22 cellular contexts compared by ENCODE assay signal in genomic region chr12:91633734-91634357, GRCh38.
DNase-seq lines count a peak whose midpoint lies in the region; ATAC-seq, FAIRE-seq and TF ChIP-seq lines count a peak whose summit lies in the region.
"Had no signal": no experiment of that assay in that cellular context is flagged by ENCODE, and none has a peak within 500 bp of the region (broad histone marks: within the 10 kb centered on the region; RNA-seq: fewer than 3 reads in every experiment).

No MANE protein-coding gene starts in this region.

- CTCF ChIA-PET in K562 (lab: Yijun Ruan, JAX; ENCODE audit: low intra/inter-chr PET ratio): no interaction called here

- in situ Hi-C loops in K562 (cut with MboI): no loop called here

- peaks cover 13 to 15% of the 10 kb centered on the region in 2 experiments; a peak in 4 of 5 replicates for H3K4me1 ChIP-seq in K562 (replicated peaks in 1 of 2; ENCODE audit: control insufficient read depth in 2 of 2, insufficient read depth in 2 of 2, low read length in 2 of 2)
- H3K4me1 ChIP-seq in spleen: no peaks in the 10 kb centered on the region
- no peaks in the 10 kb centered on the region for H3K4me1 ChIP-seq in osteoblast (ENCODE audit: insufficient read depth, low read length)
- H3K4me1 ChIP-seq: BLaER1 had no signal

- no TSS peak for BruUV-seq in K562 (replicated peaks; lab: Mats Ljungman, UMichigan)

- H3K4me3 Mint-ChIP-seq in activated T-cell treated with anti-CD3 and anti-CD28 coated beads, Interleukin-2, amount 50 U/mL, for 24 hours: peak overlapping the region; percentile 78
- H3K4me3 Mint-ChIP-seq in activated T-cell treated with anti-CD3 and anti-CD28 coated beads, Interleukin-2, amount 50 U/mL, for 72 hours: no peak overlapping the region
- H3K4me3 Mint-ChIP-seq: CD8-positive, alpha-beta T cell had no signal

- peak overlapping the region; percentile 69 to 97 for H3K9ac ChIP-seq in K562 (ENCODE audit: insufficient read depth in 1 of 2, low read depth in 2 of 2, low read length in 2 of 2)
- H3K9ac ChIP-seq: BLaER1, KMS-11 had no signal

- no peaks in the 10 kb centered on the region for H3K9me1 ChIP-seq in K562 (ENCODE audit: control insufficient read depth, insufficient read depth, low read length)

- no peak for FAIRE-seq in K562 (lab: Jason Lieb, UNC)
- FAIRE-seq: A204.1, D721Med, G401.6, HepG2 had no signal

- TF ChIP-seq RAD21 in K562 (CRISPR knock-in tag; conservative IDR thresholded peaks at IDR 0.05 in 1 of 2, IDR thresholded peaks at IDR 0.05 in 1 of 2): no peak

- intact Hi-C loops in K562 (cut with micrococcal nuclease) (loop anchor here (2.0 to 10.0 kb wide), 4 partner anchors 47 to 249 kb away; no protein-coding TSS in a partner anchor), spleen (cut with DNase I; ENCODE audit: low total_unique reads) (no loop called here)

- no peaks in the 10 kb centered on the region for H3K36me3 Mint-ChIP-seq in activated T-cell treated with anti-CD3 and anti-CD28 coated beads, Interleukin-2, amount 50 U/mL, for 24 hours (ENCODE audit: low read depth)
- no peaks in the 10 kb centered on the region for H3K36me3 Mint-ChIP-seq in activated T-cell treated with anti-CD3 and anti-CD28 coated beads, Interleukin-2, amount 50 U/mL, for 72 hours (ENCODE audit: insufficient read depth in 2 of 2)
- H3K36me3 Mint-ChIP-seq: CD8-positive, alpha-beta T cell had no signal

- under 1% methylated on average over 39 of the region's 47 CpGs for WGBS in K562 (ENCODE audit: insufficient coverage, low coverage, missing lambda C conversion rate)
- 95 to 99% (median 98%) methylated on average over 36 to 47 of the region's 47 CpGs for WGBS in spleen, 5 donors

- H3K27ac Mint-ChIP-seq in activated T-cell treated with anti-CD3 and anti-CD28 coated beads, Interleukin-2, amount 50 U/mL, for 24 hours: peak overlapping the region; percentile 71
- no peak overlapping the region for H3K27ac Mint-ChIP-seq in activated T-cell treated with anti-CD3 and anti-CD28 coated beads, Interleukin-2, amount 50 U/mL, for 72 hours
- H3K27ac Mint-ChIP-seq: CD8-positive, alpha-beta T cell had no signal

- DNase-seq in activated T-cell treated with anti-CD3 and anti-CD28 coated beads, Interleukin-2, amount 50 U/mL, for 24 hours: peak; percentile 68
- no peak for DNase-seq in activated T-cell treated with anti-CD3 and anti-CD28 coated beads, Interleukin-2, amount 50 U/mL, for 72 hours
- DNase-seq in ELF-1 (ENCODE audit: low read depth, low spot score): peak; percentile 84
- peak; percentile 71 to 83 (median 75) for DNase-seq in K562 (ENCODE audit: extremely low read depth in 1 of 4, low spot score in 3 of 4)
- peak; percentile 69 for DNase-seq in spleen
- no peak for DNase-seq in osteoblast (ENCODE audit: insufficient read length, low spot score, missing footprints)
- DNase-seq in NCI-H226: no peak
- DNase-seq: DMS79, NCI-H1436 treated with DMSO at 0.1 percent for 48 hours, NCI-H2029 treated with DMSO at 0.1 percent for 48 hours, NCI-H2171 treated with DMSO at 0.1 percent for 48 hours, NCI-H82, PC-3 had no signal

- no peak for ATAC-seq in activated T-cell treated with anti-CD3 and anti-CD28 coated beads, Interleukin-2, amount 50 U/mL, for 72 hours (replicated peaks in 1 of 2)
- ATAC-seq in K562: peak; percentile 90
- ATAC-seq in HG03457 (IDR thresholded peaks at IDR 0.05; ENCODE audit: unreplicated experiment): no peak
- ATAC-seq: CD8-positive, alpha-beta T cell; HepG2; PC-3 had no signal

- H3K27ac ChIP-seq in K562 (ENCODE audit: extremely low read depth, low read depth, low read length) (peak overlapping the region; percentile 83), spleen (no peak overlapping the region), osteoblast (ENCODE audit: low read depth, low read length) (no peak overlapping the region)
- H3K27ac ChIP-seq: BLaER1, KMS-11, RWPE1 had no signal

- POLR2A ChIA-PET in K562 (lab: Yijun Ruan, JAX): interaction anchor here (0.6 to 3.6 kb wide), 15 partner anchors 8 to 999 kb away, joined by 3 to 41 read pairs (median 4); partner anchors contain the start of gene BTG1

- peaks cover 62% of the 10 kb centered on the region for H3K79me2 ChIP-seq in K562 (ENCODE audit: control insufficient read depth, insufficient read depth, low read length)
- no peaks in the 10 kb centered on the region for H3K79me2 ChIP-seq in osteoblast (ENCODE audit: insufficient read depth, low read length)

- peak overlapping the region; percentile 85 for H3K4me2 ChIP-seq in K562 (ENCODE audit: insufficient read depth, low read length)
- no peak overlapping the region for H3K4me2 ChIP-seq in osteoblast (ENCODE audit: insufficient read depth, low read length)
- H3K4me2 ChIP-seq: BLaER1, KMS-11 had no signal

- no peaks in the 10 kb centered on the region for H3K27me3 ChIP-seq in K562 (ENCODE audit: control insufficient read depth in 2 of 2, insufficient read depth in 2 of 2, low read length in 2 of 2)
- no peaks in the 10 kb centered on the region for H3K27me3 ChIP-seq in spleen (replicated peaks in 1 of 7)
- no peaks in the 10 kb centered on the region for H3K27me3 ChIP-seq in osteoblast (ENCODE audit: insufficient read depth, low read length)
- H3K27me3 ChIP-seq: BLaER1 had no signal

- no peak for TF ChIP-seq EP300 in K562 (IDR thresholded peaks at IDR 0.05; ENCODE audit: low read length)

- peaks cover 12% of the 10 kb centered on the region for H3K4me1 Mint-ChIP-seq in activated T-cell treated with anti-CD3 and anti-CD28 coated beads, Interleukin-2, amount 50 U/mL, for 24 hours (ENCODE audit: low read depth)
- peaks cover 10% of the 10 kb centered on the region for H3K4me1 Mint-ChIP-seq in activated T-cell treated with anti-CD3 and anti-CD28 coated beads, Interleukin-2, amount 50 U/mL, for 72 hours (ENCODE audit: low read depth)

- peak; percentile 87 for TF ChIP-seq POLR2A in K562 (conservative IDR thresholded peaks at IDR 0.05)
- no peak for TF ChIP-seq POLR2A in spleen (IDR thresholded peaks at IDR 0.05)

- H3K9me3 ChIP-seq in K562 (replicated peaks; ENCODE audit: control insufficient read depth, insufficient read depth, low read depth, low read length): 0 out of 2 replicates have a peak, but pooled peaks cover 5% of the 10 kb centered on the region
- peaks cover 0 to 12% (median 3%) of the 10 kb centered on the region in 8 donors for H3K9me3 ChIP-seq in spleen
- H3K9me3 ChIP-seq in osteoblast (ENCODE audit: low read depth, low read length): no peaks in the 10 kb centered on the region

- TF ChIP-seq CTCF in K562 (IDR thresholded peaks at IDR 0.05 in 2 of 3, conservative IDR thresholded peaks at IDR 0.05 in 1 of 3; ENCODE audit: insufficient read depth in 2 of 3, low read depth in 1 of 3, low read length in 3 of 3): no peak
- TF ChIP-seq CTCF in spleen (IDR thresholded peaks at IDR 0.05 in 8 of 11, conservative IDR thresholded peaks at IDR 0.05 in 3 of 11): no peak
- TF ChIP-seq CTCF in osteoblast (IDR thresholded peaks at IDR 0.05; ENCODE audit: extremely low read depth, low read depth, low read length): no peak

- H3K36me3 ChIP-seq in K562 (ENCODE audit: control insufficient read depth, insufficient read depth, low read length) (peaks cover 10% of the 10 kb centered on the region; the same call in 2 of the 3 replicates), spleen (no peaks in the 10 kb centered on the region), osteoblast (ENCODE audit: insufficient read depth, low read length) (no peaks in the 10 kb centered on the region)
- H3K36me3 ChIP-seq: BLaER1 had no signal

- H2AFZ ChIP-seq in K562 (ENCODE audit: low read depth, low read length) (peak overlapping the region; percentile 95), osteoblast (ENCODE audit: low read length) (no peak overlapping the region)

- no peaks in the 10 kb centered on the region for H3K9me3 Mint-ChIP-seq in activated T-cell treated with anti-CD3 and anti-CD28 coated beads, Interleukin-2, amount 50 U/mL, for 24 hours
- peaks cover 0 to 1% of the 10 kb centered on the region in 2 donors for H3K9me3 Mint-ChIP-seq in activated T-cell treated with anti-CD3 and anti-CD28 coated beads, Interleukin-2, amount 50 U/mL, for 72 hours
- H3K9me3 Mint-ChIP-seq: CD8-positive, alpha-beta T cell had no signal

- H4K20me1 ChIP-seq in K562 (replicated peaks; ENCODE audit: control insufficient read depth, insufficient read depth, low read length) (no peaks in the 10 kb centered on the region), osteoblast (ENCODE audit: insufficient read depth, low read length) (no peaks in the 10 kb centered on the region)
- H4K20me1 ChIP-seq: BLaER1 had no signal

- no peaks in the 10 kb centered on the region for H3K27me3 Mint-ChIP-seq in activated T-cell treated with anti-CD3 and anti-CD28 coated beads, Interleukin-2, amount 50 U/mL, for 24 hours
- no peaks in the 10 kb centered on the region for H3K27me3 Mint-ChIP-seq in activated T-cell treated with anti-CD3 and anti-CD28 coated beads, Interleukin-2, amount 50 U/mL, for 72 hours (ENCODE audit: low read depth)

- H3K4me3 ChIP-seq in K562: peak overlapping the region; percentile 72
- H3K4me3 ChIP-seq in spleen: no peak overlapping the region
- H3K4me3 ChIP-seq in osteoblast (ENCODE audit: insufficient read depth, low read length): no peak overlapping the region
- H3K4me3 ChIP-seq: BLaER1 had no signal

TF ChIP-seq in K562, 482 proteins besides CTCF, POLR2A, EP300 and RAD21 (continues in another document):
- TF ChIP-seq CTBP1 (IDR thresholded peaks at IDR 0.05; ENCODE audit: borderline replicate concordance): peak; percentile 34; the same call in 1 of the 2 replicates
- no peak for TF ChIP-seq CLOCK (CRISPR knock-in tag; IDR thresholded peaks at IDR 0.05; ENCODE audit: borderline replicate concordance)
- peak; percentile 47 for TF ChIP-seq TAF9B (IDR thresholded peaks at IDR 0.05; ENCODE audit: partially characterized antibody)

Comparison
In these comparisons a context has a peak if more than half of its experiments do, and no peak if none do; other contexts are left out.
1. DNase-seq: peak in activated T-cell treated with anti-CD3 and anti-CD28 coated beads, Interleukin-2, amount 50 U/mL, for 24 hours (single experiment), ELF-1 (single experiment), K562 (4 of 4) and spleen (single experiment); none in activated T-cell treated with anti-CD3 and anti-CD28 coated beads, Interleukin-2, amount 50 U/mL, for 72 hours (0 of 2), osteoblast (single experiment) and NCI-H226 (single experiment).